8 cellular contexts compared by ENCODE assay signal in the genomic region with DNA sequence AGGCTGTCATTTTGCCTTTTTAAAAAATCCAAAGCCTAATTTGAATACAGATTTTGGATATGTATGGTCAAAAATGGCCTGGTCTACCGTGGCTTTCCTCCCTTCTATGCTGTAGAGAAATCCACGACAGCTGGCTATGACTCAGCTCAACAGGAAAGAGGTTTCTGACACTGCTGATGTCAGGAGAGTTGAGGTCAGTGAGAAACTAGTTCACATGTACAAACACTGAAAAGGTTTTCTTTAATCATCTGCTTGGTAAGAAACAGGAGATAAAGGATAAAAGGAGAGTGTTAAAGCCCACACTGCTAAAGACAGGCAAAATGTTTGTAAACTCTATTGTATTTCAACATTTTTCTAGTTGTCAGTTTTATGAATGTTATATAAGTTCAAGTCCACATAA.
DNase-seq lines count a peak whose midpoint lies in the region; ATAC-seq and TF ChIP-seq lines count a peak whose summit lies in the region.

No MANE protein-coding gene starts in this region.

- ATAC-seq in GM21515 (IDR thresholded peaks at IDR 0.05; ENCODE audit: unreplicated experiment): peak; percentile 93
- ATAC-seq in left ventricle myocardium superior: peak; percentile 69

- DNase-seq in GM06990 (ENCODE audit: extremely low read depth, insufficient read length): peak; percentile 28
- DNase-seq in activated T-helper 1 cell treated with Interleukin-2 at 50 U/mL for 16 hours (ENCODE audit: low read depth): peak; percentile 4
- no peak for DNase-seq in left ventricle myocardium superior
- DNase-seq in stromal cell of bone marrow (ENCODE audit: low read depth): peak; percentile 64
- DNase-seq in epidermal melanocyte (ENCODE audit: insufficient read length, low spot score): no peak
- no peak for DNase-seq in Caco-2

- H3K4me1 Mint-ChIP-seq in Caco-2 (ENCODE audit: low read depth, unreplicated experiment): peaks cover 8% of the 10 kb centered on the region

- H3K36me3 ChIP-seq in GM06990 (ENCODE audit: control insufficient read depth, insufficient read depth, low read length) (no peaks in the 10 kb centered on the region), KMS-11 (ENCODE audit: insufficient read depth) (no peaks in the 10 kb centered on the region), Caco-2 (ENCODE audit: control insufficient read depth, insufficient read depth, low read length) (no peaks in the 10 kb centered on the region)

- H3K4me1 ChIP-seq in KMS-11 (ENCODE audit: low read depth, poor library complexity, severe bottlenecking): peaks cover 65% of the 10 kb centered on the region
- no peaks in the 10 kb centered on the region for H3K4me1 ChIP-seq in Caco-2

- intact Hi-C loops in left ventricle myocardium superior (cut with micrococcal nuclease): no loop called here
- intact Hi-C loops in Caco-2 (cut with micrococcal nuclease; ENCODE audit: unreplicated experiment): no loop called here

- CTCF ChIA-PET in Caco-2 (lab: Charles Lee): no interaction called here

- H3K36me3 Mint-ChIP-seq in Caco-2 (ENCODE audit: insufficient read depth, unreplicated experiment): peaks cover 19% of the 10 kb centered on the region

- H3K4me2 ChIP-seq in KMS-11: peak overlapping the region; percentile 56

- H3K9ac ChIP-seq in KMS-11: peak overlapping the region; percentile 55; the same call in 1 of the 2 replicates

- TF ChIP-seq CTCF in GM06990 (IDR thresholded peaks at IDR 0.05; ENCODE audit: insufficient read depth, low read length, poor library complexity, severe bottlenecking): no peak
- no peak for TF ChIP-seq CTCF in KMS-11 (conservative IDR thresholded peaks at IDR 0.05; ENCODE audit: low read depth, low read length)
- no peak for TF ChIP-seq CTCF in Caco-2 (IDR thresholded peaks at IDR 0.05; ENCODE audit: insufficient read depth in 1 of 2, low read depth in 1 of 2, low read length in 1 of 2, severe bottlenecking in 1 of 2, unreplicated experiment in 1 of 2)

- no TSS peak for BruUV-seq in Caco-2 (replicated peaks; lab: Mats Ljungman, UMichigan)

- H3K27me3 Mint-ChIP-seq in Caco-2 (ENCODE audit: insufficient read depth, unreplicated experiment): no peaks in the 10 kb centered on the region

- H3K4me3 Mint-ChIP-seq in Caco-2 (ENCODE audit: unreplicated experiment): no peak overlapping the region

- no peaks in the 10 kb centered on the region for H3K9me3 ChIP-seq in Caco-2

- peak overlapping the region; percentile 44; the same call in 1 of the 2 replicates for H2AFZ ChIP-seq in KMS-11 (ENCODE audit: low read depth)

- H3K4me3 ChIP-seq in GM06990 (replicated peaks; ENCODE audit: low read depth, low read length) (no peak overlapping the region), KMS-11 (IDR thresholded peaks at IDR 0.05; ENCODE audit: insufficient read depth, low read depth, low read length) (no peak overlapping the region), Caco-2 (ENCODE audit: low read depth, low read length) (no peak overlapping the region)

- H3K27ac ChIP-seq in KMS-11: peak overlapping the region; percentile 90

- POLR2A ChIA-PET in Caco-2 (lab: Charles Lee): no interaction called here

- no peaks in the 10 kb centered on the region for H4K20me1 ChIP-seq in KMS-11 (ENCODE audit: insufficient read depth)

- H3K79me2 ChIP-seq in KMS-11 (ENCODE audit: insufficient read depth, low read depth): no peaks in the 10 kb centered on the region

- no peak overlapping the region for H3K27ac Mint-ChIP-seq in Caco-2 (ENCODE audit: unreplicated experiment)

- no peaks in the 10 kb centered on the region for H3K9me3 Mint-ChIP-seq in Caco-2 (ENCODE audit: unreplicated experiment)

- H3K27me3 ChIP-seq in GM06990 (replicated peaks; ENCODE audit: control insufficient read depth, insufficient read depth, low read length) (no peaks in the 10 kb centered on the region), KMS-11 (ENCODE audit: insufficient read depth, low read depth) (no peaks in the 10 kb centered on the region), Caco-2 (replicated peaks; ENCODE audit: control insufficient read depth, insufficient read depth, low read length) (no peaks in the 10 kb centered on the region)

Comparison
In these comparisons a context has a peak if more than half of its experiments do, and no peak if none do; other contexts are left out.
1. DNase-seq: peak in GM06990 (single experiment), activated T-helper 1 cell treated with Interleukin-2 at 50 U/mL for 16 hours (single experiment) and stromal cell of bone marrow (single experiment); none in left ventricle myocardium superior (single experiment), epidermal melanocyte (single experiment) and Caco-2 (0 of 2).